In the genomic region with DNA sequence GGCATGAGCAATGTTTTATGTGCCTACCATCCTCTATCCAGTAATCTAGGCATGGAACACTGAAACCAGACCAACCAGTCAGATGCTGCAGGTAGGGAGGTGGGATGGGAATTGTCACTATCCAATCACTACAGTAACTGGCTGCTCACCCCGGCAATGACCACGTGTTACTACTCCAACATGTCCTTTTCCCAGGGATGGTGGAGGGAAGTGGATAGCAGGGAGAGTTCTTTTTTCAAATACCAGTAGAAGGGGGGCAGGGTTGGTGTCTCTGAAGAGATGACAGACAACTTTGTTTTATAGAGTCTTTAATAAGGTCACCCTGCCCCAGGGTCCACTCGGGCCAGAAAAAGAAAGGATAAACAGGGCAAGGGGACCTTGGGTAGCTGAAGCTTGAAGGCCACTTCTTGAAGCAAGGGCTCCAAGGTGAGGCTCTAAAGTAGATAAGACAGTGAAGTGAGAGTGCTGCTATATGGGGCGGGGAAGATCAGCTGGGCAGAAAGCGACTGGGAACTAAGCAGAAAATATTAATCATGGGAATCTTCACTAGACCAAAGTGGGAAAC, we compare ENCODE assay signal across 6 cellular contexts. TPM values are rescaled to one million over a fixed set of nuclear protein-coding genes. Genes with fewer than 3 reads are reported as not detected.
A peak's percentile ranks its signal among the peaks of the same experiment; 100 is the strongest.
DNase-seq lines count a peak whose midpoint lies in the region; ATAC-seq and TF ChIP-seq lines count a peak whose summit lies in the region.

No MANE protein-coding gene starts in this region.

- 35 to 44% methylated on average over 5 of the region's 5 CpGs for WGBS in esophagus, 2 donors
- WGBS in spleen, 5 donors = 57 to 65% (median 63%) methylated on average over 5 of the region's 5 CpGs

- TF ChIP-seq CTCF in OCI-LY1 (IDR thresholded peaks at IDR 0.05; ENCODE audit: low read length) (no peak), spleen (IDR thresholded peaks at IDR 0.05 in 8 of 11, conservative IDR thresholded peaks at IDR 0.05 in 3 of 11) (no peak)

- H3K27ac ChIP-seq in OCI-LY1 (ENCODE audit: low read depth, low read length, poor library complexity, severe bottlenecking) (peak overlapping the region; percentile 17), esophagus (ENCODE audit: low read depth in 2 of 2, low read length in 1 of 2) (peak overlapping the region; percentile 81 to 88), spleen (peak overlapping the region in 7 of 8 donors; percentile 65 to 86 (median 81))

- H3K9me2 ChIP-seq in OCI-LY1 (ENCODE audit: low read depth, low read length) = no peaks in the 10 kb centered on the region

- H2AFZ ChIP-seq in OCI-LY1 (ENCODE audit: low read length) = no peak overlapping the region

- no peaks in the 10 kb centered on the region for H3F3A ChIP-seq in OCI-LY1 (ENCODE audit: insufficient read depth, low read length)

- peaks cover 56% of the 10 kb centered on the region for H3K36me3 ChIP-seq in OCI-LY1 (ENCODE audit: insufficient read depth, low read length)
- peaks cover 9 to 18% of the 10 kb centered on the region in 2 donors for H3K36me3 ChIP-seq in esophagus (ENCODE audit: control insufficient read depth in 2 of 2, insufficient read depth in 2 of 2, low read length in 1 of 2)
- peaks cover 0 to 82% (median 66%) of the 10 kb centered on the region in 6 donors for H3K36me3 ChIP-seq in spleen

- no peak for ATAC-seq in GM18858 (IDR thresholded peaks at IDR 0.05; ENCODE audit: unreplicated experiment)
- ATAC-seq in HG03469 (IDR thresholded peaks at IDR 0.05; ENCODE audit: unreplicated experiment) = no peak

- H3K9ac ChIP-seq in OCI-LY1 (ENCODE audit: low read length) = peak overlapping the region; percentile 95; the same call in 1 of the 2 replicates

- DNase-seq in spleen (no peak), SW 1271 (lab: John Stamatoyannopoulos, UW) (no peak)

- no peaks in the 10 kb centered on the region for H3K9me3 ChIP-seq in OCI-LY1 (ENCODE audit: low read length)
- no peaks in the 10 kb centered on the region for H3K9me3 ChIP-seq in esophagus (ENCODE audit: control insufficient read depth in 2 of 2, insufficient read depth in 1 of 2, low read depth in 1 of 2, low read length in 1 of 2)
- no peaks in the 10 kb centered on the region for H3K9me3 ChIP-seq in spleen

- no peaks in the 10 kb centered on the region for H3K27me3 ChIP-seq in OCI-LY1 (ENCODE audit: insufficient read depth, low read length)
- no peaks in the 10 kb centered on the region for H3K27me3 ChIP-seq in esophagus (ENCODE audit: control insufficient read depth in 1 of 2, insufficient read depth in 2 of 2, low read length in 2 of 2)
- H3K27me3 ChIP-seq in spleen (replicated peaks in 1 of 7) = no peaks in the 10 kb centered on the region

- H3K4me1 ChIP-seq in OCI-LY1 (ENCODE audit: insufficient read depth, low read length, severe bottlenecking) (peaks cover 32% of the 10 kb centered on the region), esophagus (ENCODE audit: control insufficient read depth in 2 of 2, insufficient read depth in 2 of 2, low read length in 1 of 2) (peaks cover 0 to 5% of the 10 kb centered on the region in 2 donors), spleen (peaks cover 27 to 71% (median 48%) of the 10 kb centered on the region in 6 donors)

- H3K4me2 ChIP-seq in OCI-LY1 (ENCODE audit: low read length) = peak overlapping the region; percentile 97; the same call in 1 of the 2 replicates

- peak overlapping the region; percentile 87 for H3K4me3 ChIP-seq in OCI-LY1 (ENCODE audit: low read depth, low read length, poor library complexity, severe bottlenecking)
- no peak overlapping the region for H3K4me3 ChIP-seq in esophagus (ENCODE audit: low read depth in 1 of 2, low read length in 2 of 2)
- H3K4me3 ChIP-seq in spleen = peak overlapping the region in 3 of 8 donors; percentile 55 to 73 (median 64)

- no peak for TF ChIP-seq POLR2A in spleen (IDR thresholded peaks at IDR 0.05)

- no peaks in the 10 kb centered on the region for H4K20me1 ChIP-seq in OCI-LY1 (ENCODE audit: insufficient read depth, low read length)

- peaks cover 11% of the 10 kb centered on the region for H3K79me2 ChIP-seq in OCI-LY1 (ENCODE audit: insufficient read depth, low read length)

- intact Hi-C loops in spleen (cut with DNase I; ENCODE audit: low total_unique reads) = no loop called here

RNA-seq across cellular contexts. Expression of a gene that starts 14.7 kb away (rescaled TPM):
- polyA plus RNA-seq in esophagus (1 to 10 TPM; 4.2 to 7.4 TPM), spleen (1 to 10 TPM; 1.3 to 6.3 (median 3.1) TPM)
- 1 to 10 TPM; 2.6 to 9.4 (median 6.5) TPM for total RNA-seq in spleen

RNA-seq across cellular contexts. Expression of a gene that starts 22.9 kb away (rescaled TPM):
- polyA plus RNA-seq in esophagus (100 to 1,000 TPM in 1 of 2 donors, 10 to 100 TPM in 1; 70.5 to 136 TPM), spleen (100 to 1,000 TPM in 2 of 3 donors, 10 to 100 TPM in 1; 59.2 to 126 (median 119) TPM)
- total RNA-seq in spleen = 100 to 1,000 TPM; 148 to 228 (median 211) TPM

RNA-seq across cellular contexts. Expression of a gene that starts 23.2 kb away (rescaled TPM):
- polyA plus RNA-seq in esophagus (10 to 100 TPM; 14.9 to 38.4 TPM), spleen (10 to 100 TPM; 28.0 to 47.0 (median 40.2) TPM)
- 10 to 100 TPM; 34.3 to 43.2 (median 37.8) TPM for total RNA-seq in spleen

RNA-seq across cellular contexts. Expression of a gene that starts 30.0 kb away (rescaled TPM):
- polyA plus RNA-seq in esophagus = not detected
- not detected for total RNA-seq in spleen
- polyA plus RNA-seq in spleen = under 1 TPM in 1 of 3 donors, not detected in 2; 0.03 TPM

RNA-seq across cellular contexts. Expression of a gene that starts 32.7 kb away (rescaled TPM):
- under 1 TPM in 1 of 2 donors, not detected in 1; 0.01 TPM for polyA plus RNA-seq in esophagus
- not detected for total RNA-seq in spleen
- not detected for polyA plus RNA-seq in spleen

Comparison
In these comparisons a context has a peak if more than half of its experiments do, and no peak if none do; other contexts are left out.
1. H3K27ac ChIP-seq: peak in every context shown above with its lines; median percentile 84 in esophagus; 81 in spleen; 17 in OCI-LY1.